ENCODE assay signal across 20 cellular contexts in the genomic region with DNA sequence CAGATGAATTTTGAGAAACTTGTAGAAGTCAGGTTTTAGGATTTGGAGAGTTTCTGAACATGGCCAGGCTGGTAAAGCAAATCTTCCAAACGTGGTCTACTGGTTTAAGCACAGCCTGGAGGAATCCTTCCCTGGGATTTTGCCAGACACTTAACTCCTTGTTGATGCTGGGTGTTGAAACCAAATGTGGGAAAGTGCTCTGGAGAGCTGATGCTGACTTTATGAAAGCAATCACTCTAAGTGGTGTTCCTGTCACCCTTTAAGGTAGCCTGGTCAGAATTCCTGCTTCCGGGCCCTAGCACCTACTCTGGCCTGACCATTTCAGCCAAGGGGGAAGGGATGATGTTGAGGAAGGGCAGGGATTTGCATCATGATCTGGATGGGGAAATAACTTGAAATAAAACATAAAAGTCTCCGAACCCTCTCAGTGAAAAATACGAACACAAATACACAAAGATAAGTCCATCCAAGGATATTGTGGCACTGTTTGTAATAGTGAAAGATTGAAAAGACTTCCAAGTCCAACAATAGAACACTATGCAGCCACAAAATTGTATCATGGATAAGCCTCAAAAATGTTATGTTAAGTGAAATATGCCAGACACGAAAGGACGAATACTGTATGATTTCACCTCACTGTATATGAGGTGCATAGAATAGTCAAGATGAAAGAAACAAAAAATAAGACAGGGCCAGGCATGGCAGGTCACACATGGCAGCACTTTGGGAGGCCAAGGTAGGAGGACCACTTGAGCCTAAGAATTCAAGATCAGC. TPM values are rescaled to one million over a fixed set of nuclear protein-coding genes. Genes with fewer than 3 reads are reported as not detected.
DNase-seq lines count a peak whose midpoint lies in the region; ATAC-seq, FAIRE-seq and TF ChIP-seq lines count a peak whose summit lies in the region.
"Had no signal": no experiment of that assay in that cellular context is flagged by ENCODE, and none has a peak within 500 bp of the region (broad histone marks: within the 10 kb centered on the region; RNA-seq: fewer than 3 reads in every experiment).

No MANE protein-coding gene starts in this region.

- H3K9me3 ChIP-seq in Caco-2 (no peaks in the 10 kb centered on the region), esophagus squamous epithelium (no peaks in the 10 kb centered on the region), gastroesophageal sphincter (no peaks in the 10 kb centered on the region)
- H3K9me3 ChIP-seq: esophagus muscularis mucosa, spleen, vagina had no signal

- no peak for ATAC-seq in HG02623 (IDR thresholded peaks at IDR 0.05; ENCODE audit: unreplicated experiment)
- ATAC-seq in gastroesophageal sphincter, result no peak

- no peak for TF ChIP-seq POLR2A in esophagus squamous epithelium (IDR thresholded peaks at IDR 0.05)
- TF ChIP-seq POLR2A in gastroesophageal sphincter (IDR thresholded peaks at IDR 0.05), result no peak

- H3K9me3 Mint-ChIP-seq in Caco-2 (ENCODE audit: unreplicated experiment) (peaks cover 9% of the 10 kb centered on the region), osteocyte (ENCODE audit: unreplicated experiment) (no peaks in the 10 kb centered on the region)
- H3K9me3 Mint-ChIP-seq: activated naive CD8-positive, alpha-beta T cell treated with anti-CD3 and anti-CD28 coated beads for 36 hours; CD14-positive monocyte; stimulated activated naive CD8-positive, alpha-beta T cell treated with anti-CD3 and anti-CD28 coated beads, Interleukin-15, Interleukin-2, amounts not matched to agents 100 ng/mL and 50 ng/mL, for 24 hours had no signal

- no peaks in the 10 kb centered on the region for H3K27me3 ChIP-seq in Caco-2 (replicated peaks; ENCODE audit: control insufficient read depth, insufficient read depth, low read length)
- no peaks in the 10 kb centered on the region for H3K27me3 ChIP-seq in esophagus squamous epithelium
- no peaks in the 10 kb centered on the region for H3K27me3 ChIP-seq in gastroesophageal sphincter
- H3K27me3 ChIP-seq: esophagus muscularis mucosa, spleen, vagina had no signal

- CTCF ChIA-PET in Caco-2 (lab: Charles Lee), result no interaction called here

- DNase-seq in Caco-2, result no peak
- peak; percentile 17 for DNase-seq in RCC 7860 (ENCODE audit: low spot score)
- no peak for DNase-seq in esophagus squamous epithelium (lab: John Stamatoyannopoulos, UW)
- no peak for DNase-seq in osteocyte (ENCODE audit: extremely low spot score, unreplicated experiment)
- no peak for DNase-seq in C1 segment of cervical spinal cord (lab: John Stamatoyannopoulos, UW)
- DNase-seq in D341Med (ENCODE audit: low spot score), result no peak
- DNase-seq: activated CD4-positive, alpha-beta T cell treated with anti-CD3 and anti-CD28 coated beads for 48 hours; activated naive CD8-positive, alpha-beta T cell treated with anti-CD3 and anti-CD28 coated beads for 36 hours; H7; NCI-H1105 treated with DMSO at 0.1 percent for 48 hours; NK-92 treated with Interleukin-12 subunit alpha and Interleukin-12 subunit beta, amount 100 ng/mL, for 24 hours; SHP77; spleen; T1000 had no signal

- BruUV-seq in Caco-2 (replicated peaks; lab: Mats Ljungman, UMichigan), result TSS peak; percentile 83

- H3K4me1 ChIP-seq in Caco-2 (peaks cover 25% of the 10 kb centered on the region), esophagus squamous epithelium (peaks cover 0 to 48% (median 23%) of the 10 kb centered on the region in 3 donors), gastroesophageal sphincter (no peaks in the 10 kb centered on the region)
- H3K4me1 ChIP-seq: esophagus muscularis mucosa, spleen, vagina had no signal

- FAIRE-seq in RCC 7860 (lab: Jason Lieb, UNC), result no peak

- TF ChIP-seq CTCF in Caco-2 (IDR thresholded peaks at IDR 0.05; ENCODE audit: insufficient read depth in 1 of 2, low read depth in 1 of 2, low read length in 1 of 2, severe bottlenecking in 1 of 2, unreplicated experiment in 1 of 2) (no peak), esophagus squamous epithelium (IDR thresholded peaks at IDR 0.05) (no peak), osteocyte (IDR thresholded peaks at IDR 0.05) (no peak), gastroesophageal sphincter (IDR thresholded peaks at IDR 0.05) (no peak)

- H3K4me3 ChIP-seq in Caco-2 (ENCODE audit: low read depth, low read length) (no peak overlapping the region), esophagus squamous epithelium (no peak overlapping the region), gastroesophageal sphincter (no peak overlapping the region)
- H3K4me3 ChIP-seq: esophagus muscularis mucosa, spleen, vagina had no signal

- peak overlapping the region in 3 of 4 donors; percentile 42 to 79 (median 76) for H3K27ac ChIP-seq in esophagus squamous epithelium
- no peak overlapping the region for H3K27ac ChIP-seq in gastroesophageal sphincter
- H3K27ac ChIP-seq: esophagus muscularis mucosa, spleen, vagina had no signal

- TF ChIP-seq EP300 in gastroesophageal sphincter (IDR thresholded peaks at IDR 0.05), result no peak

- H3K4me3 Mint-ChIP-seq in Caco-2 (ENCODE audit: unreplicated experiment) (peak overlapping the region; percentile 64), osteocyte (ENCODE audit: unreplicated experiment) (no peak overlapping the region)
- H3K4me3 Mint-ChIP-seq: activated naive CD8-positive, alpha-beta T cell treated with anti-CD3 and anti-CD28 coated beads for 36 hours; CD14-positive monocyte; stimulated activated naive CD8-positive, alpha-beta T cell treated with anti-CD3 and anti-CD28 coated beads, Interleukin-15, Interleukin-2, amounts not matched to agents 100 ng/mL and 50 ng/mL, for 24 hours had no signal

- H3K36me3 ChIP-seq in Caco-2 (ENCODE audit: control insufficient read depth, insufficient read depth, low read length), result no peaks in the 10 kb centered on the region
- H3K36me3 ChIP-seq in esophagus squamous epithelium, result no peaks in the 10 kb centered on the region
- no peaks in the 10 kb centered on the region for H3K36me3 ChIP-seq in gastroesophageal sphincter
- H3K36me3 ChIP-seq: esophagus muscularis mucosa, spleen, vagina had no signal

- intact Hi-C loops in Caco-2 (cut with micrococcal nuclease; ENCODE audit: unreplicated experiment) (loop anchor here (1.0 kb wide), 2 partner anchors 55 to 73 kb away; a partner anchor contains a TSS), esophagus squamous epithelium (cut with DNase I) (no loop called here)

- peaks cover 21% of the 10 kb centered on the region for H3K4me1 Mint-ChIP-seq in Caco-2 (ENCODE audit: low read depth, unreplicated experiment)
- peaks cover 23% of the 10 kb centered on the region for H3K4me1 Mint-ChIP-seq in osteocyte (ENCODE audit: unreplicated experiment)
- H3K4me1 Mint-ChIP-seq: activated naive CD8-positive, alpha-beta T cell treated with anti-CD3 and anti-CD28 coated beads for 36 hours; CD14-positive monocyte had no signal

- H3K36me3 Mint-ChIP-seq in Caco-2 (ENCODE audit: insufficient read depth, unreplicated experiment) (no peaks in the 10 kb centered on the region), osteocyte (ENCODE audit: unreplicated experiment) (no peaks in the 10 kb centered on the region)
- H3K36me3 Mint-ChIP-seq: activated naive CD8-positive, alpha-beta T cell treated with anti-CD3 and anti-CD28 coated beads for 36 hours; CD14-positive monocyte had no signal

- 69 to 76% methylated on average over 5 to 6 of the region's 6 CpGs for WGBS in esophagus squamous epithelium, 2 donors
- 82% methylated on average over 6 of the region's 6 CpGs; no CpG with 5 or more reads in 1 of the 2 donors for WGBS in gastroesophageal sphincter (ENCODE audit: low coverage in 1 of 2), 2 donors

- POLR2A ChIA-PET in Caco-2 (lab: Charles Lee), result interaction anchor here (1.0 kb wide), 1 partner anchor 73 kb away, joined by 6 read pairs; a partner anchor contains a TSS

- H3K27ac Mint-ChIP-seq in Caco-2 (ENCODE audit: unreplicated experiment) (peak overlapping the region; percentile 90), osteocyte (ENCODE audit: unreplicated experiment) (peak overlapping the region; percentile 1)
- H3K27ac Mint-ChIP-seq: activated naive CD8-positive, alpha-beta T cell treated with anti-CD3 and anti-CD28 coated beads for 36 hours; CD14-positive monocyte; stimulated activated naive CD8-positive, alpha-beta T cell treated with anti-CD3 and anti-CD28 coated beads, Interleukin-15, Interleukin-2, amounts not matched to agents 100 ng/mL and 50 ng/mL, for 24 hours had no signal

- no peaks in the 10 kb centered on the region for H3K27me3 Mint-ChIP-seq in Caco-2 (ENCODE audit: insufficient read depth, unreplicated experiment)
- H3K27me3 Mint-ChIP-seq in osteocyte (ENCODE audit: unreplicated experiment), result no peaks in the 10 kb centered on the region
- H3K27me3 Mint-ChIP-seq: activated naive CD8-positive, alpha-beta T cell treated with anti-CD3 and anti-CD28 coated beads for 36 hours had no signal

RNA-seq across cellular contexts. Expression of a gene that starts 57.7 kb away (rescaled TPM):
- total RNA-seq in Caco-2 (2022) (2.5 and 2.6 TPM in 2 replicates), esophagus squamous epithelium (1 to 10 TPM in 2 of 4 donors, under 1 TPM in 2; 0.04 to 3.8 (median 2.2) TPM), osteocyte (not detected in 2 replicates), gastroesophageal sphincter (under 1 TPM in 1 of 4 donors, not detected in 3; 0.05 TPM)
- total RNA-seq: activated naive CD8-positive, alpha-beta T cell treated with anti-CD3 and anti-CD28 coated beads for 36 hours; esophagus muscularis mucosa; H7; spleen had no signal

Comparison
In these comparisons a context has a peak if more than half of its experiments do, and no peak if none do; other contexts are left out.
1. H3K27ac ChIP-seq: peak in esophagus squamous epithelium (3 of 4); none in gastroesophageal sphincter (0 of 4).